ENCODE assay signal across 1 cellular context in the genomic region with DNA sequence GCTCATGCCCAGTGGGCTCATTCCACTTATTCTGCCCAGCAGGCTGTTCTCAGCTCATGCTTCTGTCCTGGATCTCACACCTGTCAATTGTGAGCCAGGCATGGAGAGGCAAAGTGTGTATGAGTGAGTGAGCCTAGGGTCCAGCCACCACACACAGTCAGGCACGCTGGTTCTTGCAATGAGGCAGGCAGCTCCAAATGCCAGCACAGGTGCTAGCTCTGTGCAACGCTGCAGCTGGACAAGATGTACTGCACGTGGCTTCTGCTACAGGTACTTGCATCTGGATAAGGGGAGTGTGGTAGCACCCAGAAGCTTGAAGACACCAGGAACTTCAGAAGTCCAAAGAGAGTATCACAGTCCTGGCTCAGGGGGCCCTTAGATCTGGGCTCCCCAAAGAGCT.
TF ChIP-seq lines count a peak whose summit lies in the region.

No MANE protein-coding gene starts in this region.

TF ChIP-seq in H1, 55 proteins besides CTCF, POLR2A, EP300 and RAD21:
- TF ChIP-seq HDAC2 (IDR thresholded peaks at IDR 0.05; ENCODE audit: borderline replicate concordance in 1 of 2, low read depth in 2 of 2, low read length in 2 of 2) (no peak), RXRA (IDR thresholded peaks at IDR 0.05; ENCODE audit: insufficient read depth, low read depth, low read length) (no peak), RNF2 (IDR thresholded peaks at IDR 0.05; ENCODE audit: borderline replicate concordance, low read depth, low read length, missing control alignments, poor library complexity, severe bottlenecking) (no peak), SP4 (IDR thresholded peaks at IDR 0.05; ENCODE audit: low read length) (no peak), SP2 (IDR thresholded peaks at IDR 0.05; ENCODE audit: low read length) (no peak), EZH2 (IDR thresholded peaks at IDR 0.05; ENCODE audit: low read depth, low read length, severe bottlenecking) (no peak), BRCA1 (IDR thresholded peaks at IDR 0.05; ENCODE audit: low read depth, low read length) (no peak), CBX5 (IDR thresholded peaks at IDR 0.05; ENCODE audit: low read depth, low read length) (no peak), CEBPB (IDR thresholded peaks at IDR 0.05; ENCODE audit: low read depth, low read length) (no peak), TAF7 (optimal IDR thresholded peaks at IDR 0.05; ENCODE audit: borderline replicate concordance, low read depth, low read length) (no peak), YY1 (IDR thresholded peaks at IDR 0.05; ENCODE audit: low read depth, low read length) (no peak), FOSL1 (IDR thresholded peaks at IDR 0.05; ENCODE audit: insufficient read depth, low read depth, low read length) (no peak), CREB1 (IDR thresholded peaks at IDR 0.05) (no peak)
- TF ChIP-seq, protein P1, sequence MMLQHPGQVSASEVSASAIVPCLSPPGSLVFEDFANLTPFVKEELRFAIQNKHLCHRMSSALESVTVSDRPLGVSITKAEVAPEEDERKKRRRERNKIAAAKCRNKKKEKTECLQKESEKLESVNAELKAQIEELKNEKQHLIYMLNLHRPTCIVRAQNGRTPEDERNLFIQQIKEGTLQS (IDR thresholded peaks at IDR 0.05; ENCODE audit: insufficient read depth, low read depth, low read length): no peak
- TF ChIP-seq, protein P2, sequence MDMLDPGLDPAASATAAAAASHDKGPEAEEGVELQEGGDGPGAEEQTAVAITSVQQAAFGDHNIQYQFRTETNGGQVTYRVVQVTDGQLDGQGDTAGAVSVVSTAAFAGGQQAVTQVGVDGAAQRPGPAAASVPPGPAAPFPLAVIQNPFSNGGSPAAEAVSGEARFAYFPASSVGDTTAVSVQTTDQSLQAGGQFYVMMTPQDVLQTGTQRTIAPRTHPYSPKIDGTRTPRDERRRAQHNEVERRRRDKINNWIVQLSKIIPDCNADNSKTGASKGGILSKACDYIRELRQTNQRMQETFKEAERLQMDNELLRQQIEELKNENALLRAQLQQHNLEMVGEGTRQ (IDR thresholded peaks at IDR 0.05; ENCODE audit: low read length): no peak
- TF ChIP-seq, protein P3, sequence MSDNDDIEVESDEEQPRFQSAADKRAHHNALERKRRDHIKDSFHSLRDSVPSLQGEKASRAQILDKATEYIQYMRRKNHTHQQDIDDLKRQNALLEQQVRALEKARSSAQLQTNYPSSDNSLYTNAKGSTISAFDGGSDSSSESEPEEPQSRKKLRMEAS (IDR thresholded peaks at IDR 0.05): no peak
